Comparison of ENCODE assay signal across 8 cellular contexts in genomic region chr5:34915856-34916192, GRCh38. TPM values are rescaled to one million over a fixed set of nuclear protein-coding genes. Genes with fewer than 3 reads are reported as not detected.
A peak's percentile ranks its signal among the peaks of the same experiment; 100 is the strongest.
DNase-seq lines count a peak whose midpoint lies in the region; ATAC-seq and TF ChIP-seq lines count a peak whose summit lies in the region.

No MANE protein-coding gene starts in this region.

- DNase-seq in NK-92 treated with Interleukin-12 subunit alpha and Interleukin-12 subunit beta, amount 100 ng/mL, for 24 hours (lab: John Stamatoyannopoulos, UW) = peak; percentile 36
- DNase-seq in NK-92 (lab: John Stamatoyannopoulos, UW; ENCODE audit: unreplicated experiment) (no peak), left lobe of liver (ENCODE audit: low spot score) (no peak), uterus (no peak), foreskin melanocyte (no peak)
- DNase-seq in activated naive CD4-positive, alpha-beta T cell treated with anti-CD3 and anti-CD28 coated beads, Interleukin-2, amount 50 U/mL, for 16 hours = no peak

- no peaks in the 10 kb centered on the region for H3K9me3 ChIP-seq in uterus

- H3K27ac ChIP-seq in VCaP = peak overlapping the region; percentile 85
- peak overlapping the region; percentile 83 to 89 for H3K27ac ChIP-seq in uterus

- H3K4me1 ChIP-seq in uterus = peaks cover 7 to 10% of the 10 kb centered on the region in 2 donors

- TF ChIP-seq CTCF in VCaP (conservative IDR thresholded peaks at IDR 0.05) (no peak), uterus (IDR thresholded peaks at IDR 0.05) (no peak)

- H3K4me3 ChIP-seq in uterus = peak overlapping the region; percentile 60 to 99

- intact Hi-C loops in uterus (cut with DNase I; ENCODE audit: low total_unique reads) = no loop called here

- ATAC-seq in HG02852 (IDR thresholded peaks at IDR 0.05; ENCODE audit: unreplicated experiment) (peak; percentile 3), left lobe of liver (peak; percentile 27)

- no peaks in the 10 kb centered on the region for H3K27me3 ChIP-seq in uterus

- TF ChIP-seq POLR2A in uterus (IDR thresholded peaks at IDR 0.05) = no peak

- H3K36me3 ChIP-seq in uterus = no peaks in the 10 kb centered on the region

RNA-seq across cellular contexts. Expression of gene BRIX1, which starts 0.3 kb away (rescaled TPM):
- 4.6 TPM for total RNA-seq in left lobe of liver
- 10 to 100 TPM in 3 of 4 donors, 1 to 10 TPM in 1; 6.4 to 46.0 (median 28.6) TPM for total RNA-seq in uterus

RNA-seq across cellular contexts. Expression of gene RAD1, which starts 0.5 kb away (rescaled TPM):
- total RNA-seq in left lobe of liver = 5.7 TPM
- total RNA-seq in uterus = 10 to 100 TPM in 3 of 4 donors, 1 to 10 TPM in 1; 5.1 to 36.2 (median 25.0) TPM

RNA-seq across cellular contexts. Expression of gene DNAJC21, which starts 13.5 kb away (rescaled TPM):
- 18.5 TPM for total RNA-seq in left lobe of liver
- 10 to 100 TPM; 15.9 to 55.4 (median 44.0) TPM for total RNA-seq in uterus
